Comparison of ENCODE assay signal across 12 cellular contexts in the genomic region with DNA sequence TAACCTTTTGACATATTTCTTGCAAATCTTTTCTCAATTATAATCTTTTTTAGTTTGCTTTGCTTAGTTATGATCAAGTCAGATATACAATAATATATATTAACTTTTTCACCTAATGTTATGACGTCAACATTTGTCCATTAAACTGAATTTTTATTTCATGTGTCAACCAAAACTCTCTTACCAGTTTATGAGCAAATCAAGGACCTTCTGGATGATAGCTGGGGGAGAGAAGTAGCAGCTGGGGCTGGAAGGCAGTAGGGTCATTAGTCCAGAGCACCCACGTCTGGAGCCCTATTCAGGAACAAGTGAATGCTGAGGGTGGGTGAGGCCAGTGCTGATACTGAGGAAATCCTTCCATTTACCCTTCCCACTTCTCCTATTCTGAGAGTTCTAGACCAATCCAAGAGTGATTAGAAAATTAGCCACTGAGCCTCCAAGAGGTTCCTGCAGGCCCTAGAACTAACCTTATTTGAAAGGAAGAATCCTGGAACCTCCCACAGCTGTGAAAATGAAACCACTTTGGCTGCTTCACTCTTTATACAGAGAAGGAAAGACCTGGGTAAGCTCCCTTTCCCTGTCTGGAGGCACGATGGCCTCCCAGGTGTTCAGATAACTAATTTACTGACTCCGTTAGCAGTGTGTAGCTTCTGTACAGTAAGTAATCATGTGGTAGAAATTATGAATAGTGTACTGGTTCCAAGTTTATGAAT. TPM values are rescaled to one million over a fixed set of nuclear protein-coding genes. Genes with fewer than 3 reads are reported as not detected.
DNase-seq lines count a peak whose midpoint lies in the region; ATAC-seq and TF ChIP-seq lines count a peak whose summit lies in the region.
"Had no signal": no experiment of that assay in that cellular context is flagged by ENCODE, and none has a peak within 500 bp of the region (broad histone marks: within the 10 kb centered on the region; RNA-seq: fewer than 3 reads in every experiment).

No MANE protein-coding gene starts in this region.

- in situ Hi-C loops in ACHN (cut with HindIII; ENCODE audit: low pct_ligation_motif_present, low pct_unique_long_range_greater_than_20kb, low sequenced_read_pairs) = no loop called here

- peak overlapping the region; percentile 29 to 84 (median 57) for H3K27ac ChIP-seq in heart right ventricle

- WGBS in heart right ventricle, 2 donors = 53 to 59% methylated on average over 4 of the region's 4 CpGs

- POLR2A ChIA-PET in activated CD4-positive, alpha-beta T cell treated with anti-CD3 and anti-CD28 coated beads, Interleukin-2, amount 10 ng/mL, durations not matched to agents 7 days and 5 days (lab: Charles Lee) = no interaction called here

- H3K27ac Mint-ChIP-seq in progenitor cell of endocrine pancreas = peak overlapping the region; percentile 76
- H3K27ac Mint-ChIP-seq in activated naive CD8-positive, alpha-beta T cell treated with anti-CD3 and anti-CD28 coated beads, Interleukin-2, amount 50 U/mL, for 24 hours = no peak overlapping the region
- H3K27ac Mint-ChIP-seq in activated CD4-positive, alpha-beta T cell treated with anti-CD3 and anti-CD28 coated beads, Interleukin-2, amount 10 ng/mL, durations not matched to agents 7 days and 5 days = no peak overlapping the region

- no peaks in the 10 kb centered on the region for H3K9me3 Mint-ChIP-seq in progenitor cell of endocrine pancreas (ENCODE audit: low read depth)
- no peaks in the 10 kb centered on the region for H3K9me3 Mint-ChIP-seq in activated naive CD8-positive, alpha-beta T cell treated with anti-CD3 and anti-CD28 coated beads, Interleukin-2, amount 50 U/mL, for 24 hours
- no peaks in the 10 kb centered on the region for H3K9me3 Mint-ChIP-seq in activated CD4-positive, alpha-beta T cell treated with anti-CD3 and anti-CD28 coated beads, Interleukin-2, amount 10 ng/mL, durations not matched to agents 7 days and 5 days

- peaks cover 12% of the 10 kb centered on the region for H3K36me3 Mint-ChIP-seq in progenitor cell of endocrine pancreas (ENCODE audit: insufficient read depth)
- no peaks in the 10 kb centered on the region for H3K36me3 Mint-ChIP-seq in activated naive CD8-positive, alpha-beta T cell treated with anti-CD3 and anti-CD28 coated beads, Interleukin-2, amount 50 U/mL, for 24 hours (ENCODE audit: low read depth)
- no peaks in the 10 kb centered on the region for H3K36me3 Mint-ChIP-seq in activated CD4-positive, alpha-beta T cell treated with anti-CD3 and anti-CD28 coated beads, Interleukin-2, amount 10 ng/mL, durations not matched to agents 7 days and 5 days (ENCODE audit: low read depth)

- H3K4me1 Mint-ChIP-seq in progenitor cell of endocrine pancreas (ENCODE audit: low read depth) = peaks cover 36% of the 10 kb centered on the region
- H3K4me1 Mint-ChIP-seq in activated naive CD8-positive, alpha-beta T cell treated with anti-CD3 and anti-CD28 coated beads, Interleukin-2, amount 50 U/mL, for 24 hours = no peaks in the 10 kb centered on the region
- no peaks in the 10 kb centered on the region for H3K4me1 Mint-ChIP-seq in activated CD4-positive, alpha-beta T cell treated with anti-CD3 and anti-CD28 coated beads, Interleukin-2, amount 10 ng/mL, durations not matched to agents 7 days and 5 days

- DNase-seq in ACHN (peak; percentile 24), adipocyte (ENCODE audit: low read depth) (no peak), heart right ventricle (no peak), progenitor cell of endocrine pancreas (ENCODE audit: low spot score, unreplicated experiment) (no peak), NCI-H128 (lab: John Stamatoyannopoulos, UW; ENCODE audit: unreplicated experiment) (no peak)
- DNase-seq in activated naive CD8-positive, alpha-beta T cell treated with anti-CD3 and anti-CD28 coated beads, Interleukin-2, amount 50 U/mL, for 24 hours = no peak
- DNase-seq in activated CD4-positive, alpha-beta T cell treated with anti-CD3 and anti-CD28 coated beads, Interleukin-2, amount 10 ng/mL, durations not matched to agents 7 days and 5 days = no peak
- DNase-seq: activated T-cell treated with anti-CD3 and anti-CD28 coated beads, Interleukin-2, amount 50 U/mL, for 48 hours; NCI-H1048; NK-92 treated with Interleukin-12 subunit alpha and Interleukin-12 subunit beta, amount 100 ng/mL, for 24 hours; occipital lobe had no signal

- peak overlapping the region; percentile 33 for H3K4me3 ChIP-seq in adipocyte (ENCODE audit: low read length)
- H3K4me3 ChIP-seq in heart right ventricle = peak overlapping the region in 3 of 10 donors; percentile 2 to 21 (median 14)

- TF ChIP-seq CTCF in heart right ventricle (IDR thresholded peaks at IDR 0.05) (no peak), progenitor cell of endocrine pancreas (IDR thresholded peaks at IDR 0.05; ENCODE audit: unreplicated experiment) (no peak)

- H3K36me3 ChIP-seq in adipocyte (ENCODE audit: control insufficient read depth, insufficient read depth, low read length, severe bottlenecking) = no peaks in the 10 kb centered on the region
- H3K36me3 ChIP-seq in heart right ventricle = peaks cover 0 to 17% (median 0%) of the 10 kb centered on the region in 9 donors

- no peak overlapping the region for H3K4me3 Mint-ChIP-seq in progenitor cell of endocrine pancreas (ENCODE audit: low read depth)
- no peak overlapping the region for H3K4me3 Mint-ChIP-seq in activated naive CD8-positive, alpha-beta T cell treated with anti-CD3 and anti-CD28 coated beads, Interleukin-2, amount 50 U/mL, for 24 hours
- no peak overlapping the region for H3K4me3 Mint-ChIP-seq in activated CD4-positive, alpha-beta T cell treated with anti-CD3 and anti-CD28 coated beads, Interleukin-2, amount 10 ng/mL, durations not matched to agents 7 days and 5 days

- intact Hi-C loops in heart right ventricle (cut with DNase I) = no loop called here

- H3K9ac ChIP-seq in adipocyte (ENCODE audit: low read length) = peak overlapping the region; percentile 23

- H3K4me1 ChIP-seq in adipocyte (ENCODE audit: control insufficient read depth, insufficient read depth, low read length) (peaks cover 43% of the 10 kb centered on the region), heart right ventricle (peaks cover 26 to 77% (median 63%) of the 10 kb centered on the region in 9 donors)

- H3K27me3 ChIP-seq in adipocyte (replicated peaks; ENCODE audit: control insufficient read depth, insufficient read depth, low read length) (no peaks in the 10 kb centered on the region), heart right ventricle (no peaks in the 10 kb centered on the region)

- CTCF ChIA-PET in activated CD4-positive, alpha-beta T cell treated with anti-CD3 and anti-CD28 coated beads, Interleukin-2, amount 10 ng/mL, durations not matched to agents 7 days and 5 days (lab: Charles Lee) = interaction anchor here (0.7 kb wide), 1 partner anchor 37 kb away, joined by 3 read pairs; no protein-coding TSS in a partner anchor

- peak in 7 of 8 donors; percentile 36 to 67 (median 55) for ATAC-seq in heart right ventricle
- no peak for ATAC-seq in HG03135 (IDR thresholded peaks at IDR 0.05; ENCODE audit: unreplicated experiment)
- no peak for ATAC-seq in activated naive CD8-positive, alpha-beta T cell treated with anti-CD3 and anti-CD28 coated beads, Interleukin-2, amount 50 U/mL, for 24 hours

- H3K9me3 ChIP-seq in adipocyte (ENCODE audit: control insufficient read depth, low read length) (no peaks in the 10 kb centered on the region), heart right ventricle (no peaks in the 10 kb centered on the region)

- H3K27me3 Mint-ChIP-seq in progenitor cell of endocrine pancreas = no peaks in the 10 kb centered on the region
- no peaks in the 10 kb centered on the region for H3K27me3 Mint-ChIP-seq in activated naive CD8-positive, alpha-beta T cell treated with anti-CD3 and anti-CD28 coated beads, Interleukin-2, amount 50 U/mL, for 24 hours
- no peaks in the 10 kb centered on the region for H3K27me3 Mint-ChIP-seq in activated CD4-positive, alpha-beta T cell treated with anti-CD3 and anti-CD28 coated beads, Interleukin-2, amount 10 ng/mL, durations not matched to agents 7 days and 5 days

RNA-seq across cellular contexts. Expression of a gene that starts 46.2 kb away (rescaled TPM):
- 1 to 10 TPM; 1.2 to 3.7 (median 2.1) TPM for total RNA-seq in heart right ventricle
- 1 to 10 TPM; 4.8 to 6.4 TPM for polyA plus RNA-seq in heart right ventricle
- 6.8 and 7.6 TPM in 2 replicates for total RNA-seq in progenitor cell of endocrine pancreas
- 10 to 100 TPM; 19.4 to 23.0 TPM for total RNA-seq in activated CD4-positive, alpha-beta T cell treated with anti-CD3 and anti-CD28 coated beads, Interleukin-2, amount 10 ng/mL, durations not matched to agents 7 days and 5 days

Comparison
In these comparisons a context has a peak if more than half of its experiments do, and no peak if none do; other contexts are left out.
1. ATAC-seq: peak in heart right ventricle (7 of 8); none in HG03135 (single experiment) and activated naive CD8-positive, alpha-beta T cell treated with anti-CD3 and anti-CD28 coated beads, Interleukin-2, amount 50 U/mL, for 24 hours (single experiment).